Comparison of ENCODE assay signal across 1 cellular context in genomic region chr6:7725849-7726415, GRCh38.
A peak's percentile ranks its signal among the peaks of the same experiment; 100 is the strongest.
TF ChIP-seq lines count a peak whose summit lies in the region.

Gene BMP6, plus strand, starts transcription at chr6:7726099. Its CDS starts 857 bp downstream, at chr6:7726956.

TF ChIP-seq in HepG2, 621 proteins besides CTCF, POLR2A, EP300 and RAD21 (continued from another document):
- TF ChIP-seq ZNF687 (CRISPR knock-in tag; IDR thresholded peaks at IDR 0.05) (peak; percentile 60; the same call in 1 of the 2 replicates), MXD3 (CRISPR knock-in tag; IDR thresholded peaks at IDR 0.05) (peak; percentile 41; the same call in 1 of the 2 replicates), ZGPAT (CRISPR knock-in tag; IDR thresholded peaks at IDR 0.05) (peak; percentile 21; the same call in 1 of the 2 replicates), HOXA7 (CRISPR knock-in tag; IDR thresholded peaks at IDR 0.05) (no peak), ZNF121 (CRISPR knock-in tag; IDR thresholded peaks at IDR 0.05) (no peak), SP2 (CRISPR knock-in tag; IDR thresholded peaks at IDR 0.05) (peak; percentile 74), ZNF605 (CRISPR knock-in tag; IDR thresholded peaks at IDR 0.05) (0 out of 2 replicates have a peak, but pooled peaks have one; percentile 35), HOMEZ (CRISPR knock-in tag; IDR thresholded peaks at IDR 0.05; ENCODE audit: low read depth) (peak; percentile 35; the same call in 1 of the 2 replicates), ZNF292 (CRISPR knock-in tag; IDR thresholded peaks at IDR 0.05; ENCODE audit: borderline replicate concordance, low read depth) (no peak)
TF ChIP-seq in HepG2: peak in this region for 37.
